20 cellular contexts compared by ENCODE assay signal in the genomic region with DNA sequence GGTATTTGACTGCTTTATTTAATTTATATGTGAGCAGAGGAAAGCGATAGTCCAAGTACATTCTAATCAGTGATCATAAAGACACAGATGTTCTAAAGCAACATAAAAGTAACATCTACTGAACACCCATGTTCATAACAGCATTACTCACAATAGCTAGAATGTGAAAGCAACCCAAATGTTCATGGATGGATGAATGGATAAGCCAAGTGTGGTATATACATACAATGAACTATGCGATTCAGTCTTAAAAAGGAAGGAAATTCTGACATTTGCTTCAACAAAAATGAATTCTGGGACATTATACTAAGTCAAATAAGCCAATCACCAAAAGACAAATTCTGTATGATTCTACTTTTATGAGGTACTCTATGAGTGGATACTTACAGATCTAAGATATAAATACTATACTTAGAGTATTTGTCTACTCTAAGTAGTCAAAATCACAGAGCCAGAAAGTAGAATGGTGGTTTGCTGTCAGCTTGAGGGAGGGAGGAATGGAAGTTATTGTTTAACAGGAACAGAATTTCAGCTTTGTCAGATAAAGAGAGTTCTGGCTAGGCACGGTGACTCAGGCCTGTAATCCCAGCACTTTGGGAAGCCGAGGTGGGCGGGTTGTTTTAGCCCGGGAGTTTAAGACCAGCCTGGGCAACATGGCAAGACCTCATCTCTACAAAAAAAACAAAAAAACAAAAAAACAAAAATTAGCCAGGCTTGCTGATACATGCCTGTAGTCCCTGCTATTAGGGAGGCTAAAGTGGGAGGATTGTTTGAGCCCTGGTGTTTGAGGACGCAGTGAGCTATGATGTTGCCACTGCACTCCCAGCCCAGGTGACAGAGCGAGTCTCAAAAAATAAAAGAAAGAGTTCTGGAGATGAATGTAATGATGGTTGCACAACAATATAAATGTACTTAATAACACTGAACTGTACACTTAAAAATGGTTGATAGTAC.
DNase-seq lines count a peak whose midpoint lies in the region; ATAC-seq and FAIRE-seq lines count a peak whose summit lies in the region.
"Had no signal": no experiment of that assay in that cellular context is flagged by ENCODE, and none has a peak within 500 bp of the region (broad histone marks: within the 10 kb centered on the region; RNA-seq: fewer than 3 reads in every experiment).

No MANE protein-coding gene starts in this region.

- peak overlapping the region; percentile 51 for H3K27ac ChIP-seq in mesodermal cell (ENCODE audit: low read depth, low read length, severe bottlenecking)
- H3K27ac ChIP-seq: KMS-11, Peyer's patch had no signal

- H3K36me3 ChIP-seq in mesodermal cell (ENCODE audit: control insufficient read depth, insufficient read depth, low read length) = no peaks in the 10 kb centered on the region
- H3K36me3 ChIP-seq: Peyer's patch had no signal

- no peak for ATAC-seq in HG03175 (IDR thresholded peaks at IDR 0.05; ENCODE audit: unreplicated experiment)
- ATAC-seq: activated naive CD4-positive, alpha-beta T cell treated with anti-CD3 and anti-CD28 coated beads, Interleukin-2, amount 50 U/mL, for 72 hours; esophagus mucosa had no signal

- WGBS in mesodermal cell (ENCODE audit: insufficient coverage in 2 of 2), 2 experiments = 62 to 82% methylated on average over 1 to 5 of the region's 8 CpGs

- FAIRE-seq in RCC 7860 (lab: Jason Lieb, UNC) = peak; percentile 98
- FAIRE-seq: small intestine had no signal

- DNase-seq in EL (peak; percentile 57), RCC 7860 (ENCODE audit: low spot score) (peak; percentile 90), fibroblast of peridontal ligament (ENCODE audit: extremely low read depth) (peak; percentile 29), activated gamma-delta T cell (lab: John Stamatoyannopoulos, UW) (no peak), NCI-H1417 (lab: John Stamatoyannopoulos, UW) (no peak), NCI-H1105 treated with DMSO at 0.1 percent for 48 hours (lab: John Stamatoyannopoulos, UW) (no peak)
- DNase-seq: activated CD4-positive, CD25-positive, alpha-beta regulatory T cell treated with anti-CD3 and anti-CD28 coated beads, Interleukin-2, amount 50 U/mL, for 72 hours; activated T-cell treated with anti-CD3 and anti-CD28 coated beads for 4 hours; DMS153; mesendoderm; NCI-H187 treated with DMSO at 0.1 percent for 48 hours; NCI-H526; nucleus accumbens; Peyer's patch; small intestine had no signal

- no peaks in the 10 kb centered on the region for H3K9me3 ChIP-seq in mesodermal cell (ENCODE audit: control insufficient read depth, low read length)
- H3K9me3 ChIP-seq: Peyer's patch had no signal

- H3K4me1 ChIP-seq in mesodermal cell (ENCODE audit: control insufficient read depth, insufficient read depth, low read length, poor library complexity, severe bottlenecking) = peaks cover 44% of the 10 kb centered on the region

- no peak overlapping the region for H3K4me3 ChIP-seq in mesodermal cell (ENCODE audit: extremely low read depth, insufficient read depth, low read length, poor library complexity, severe bottlenecking)
- H3K4me3 ChIP-seq: Peyer's patch had no signal

Comparison
In these comparisons a context has a peak if more than half of its experiments do, and no peak if none do; other contexts are left out.
1. DNase-seq: peak in EL (single experiment), RCC 7860 (single experiment) and fibroblast of peridontal ligament (single experiment); none in activated gamma-delta T cell (single experiment), NCI-H1417 (0 of 3) and NCI-H1105 treated with DMSO at 0.1 percent for 48 hours (single experiment).